In genomic region chr1:36239941-36240637, GRCh38 we compare ENCODE assay signal across 1 cellular context.
TF ChIP-seq lines count a peak whose summit lies in the region.

No MANE protein-coding gene starts in this region.

TF ChIP-seq in HepG2, 621 proteins besides CTCF, POLR2A, EP300 and RAD21 (continued from another document and continues in another):
- TF ChIP-seq ZNF407 (CRISPR knock-in tag; IDR thresholded peaks at IDR 0.05; ENCODE audit: not compliant biosample characterization) (no peak), ZFYVE20 (CRISPR knock-in tag; IDR thresholded peaks at IDR 0.05; ENCODE audit: borderline replicate concordance, low read depth) (no peak), ZNF484 (CRISPR knock-in tag; IDR thresholded peaks at IDR 0.05; ENCODE audit: borderline replicate concordance, low read depth) (no peak), GLI4 (CRISPR knock-in tag; IDR thresholded peaks at IDR 0.05; ENCODE audit: borderline replicate concordance) (no peak), RFX3 (CRISPR knock-in tag; IDR thresholded peaks at IDR 0.05) (no peak), MAF1 (CRISPR knock-in tag; IDR thresholded peaks at IDR 0.05; ENCODE audit: borderline replicate concordance) (no peak), TFDP1 (CRISPR knock-in tag; IDR thresholded peaks at IDR 0.05; ENCODE audit: borderline replicate concordance) (no peak), CENPT (CRISPR knock-in tag; IDR thresholded peaks at IDR 0.05; ENCODE audit: low read depth) (no peak), JDP2 (CRISPR knock-in tag; IDR thresholded peaks at IDR 0.05; ENCODE audit: borderline replicate concordance) (no peak), ZNF333 (CRISPR knock-in tag; IDR thresholded peaks at IDR 0.05; ENCODE audit: borderline replicate concordance) (no peak), KMT2A (CRISPR knock-in tag; IDR thresholded peaks at IDR 0.05) (0 out of 2 replicates have a peak, but pooled peaks have one; percentile 35), TCF7 (IDR thresholded peaks at IDR 0.05; ENCODE audit: low read depth) (peak; percentile 44), ZNF780A (CRISPR knock-in tag; IDR thresholded peaks at IDR 0.05) (no peak), HBP1 (CRISPR knock-in tag; IDR thresholded peaks at IDR 0.05; ENCODE audit: low read depth) (peak; percentile 36; the same call in 1 of the 2 replicates), MIER3 (CRISPR knock-in tag; IDR thresholded peaks at IDR 0.05; ENCODE audit: borderline replicate concordance) (no peak), ZFY (CRISPR knock-in tag; IDR thresholded peaks at IDR 0.05) (peak; percentile 62), HCFC1 (IDR thresholded peaks at IDR 0.05; ENCODE audit: low read depth, low read length) (no peak), GPBP1L1 (CRISPR knock-in tag; IDR thresholded peaks at IDR 0.05) (no peak), PRMT3 (CRISPR knock-in tag; IDR thresholded peaks at IDR 0.05; ENCODE audit: borderline replicate concordance, low read depth) (no peak), TEF (CRISPR knock-in tag; IDR thresholded peaks at IDR 0.05) (no peak), NPAS2 (CRISPR knock-in tag; IDR thresholded peaks at IDR 0.05; ENCODE audit: borderline replicate concordance) (no peak), ZBTB10 (CRISPR knock-in tag; IDR thresholded peaks at IDR 0.05; ENCODE audit: borderline replicate concordance) (no peak), KIAA2018 (CRISPR knock-in tag; IDR thresholded peaks at IDR 0.05; ENCODE audit: borderline replicate concordance) (no peak), TIGD3 (CRISPR knock-in tag; IDR thresholded peaks at IDR 0.05; ENCODE audit: borderline replicate concordance) (no peak)
